In the genomic region with DNA sequence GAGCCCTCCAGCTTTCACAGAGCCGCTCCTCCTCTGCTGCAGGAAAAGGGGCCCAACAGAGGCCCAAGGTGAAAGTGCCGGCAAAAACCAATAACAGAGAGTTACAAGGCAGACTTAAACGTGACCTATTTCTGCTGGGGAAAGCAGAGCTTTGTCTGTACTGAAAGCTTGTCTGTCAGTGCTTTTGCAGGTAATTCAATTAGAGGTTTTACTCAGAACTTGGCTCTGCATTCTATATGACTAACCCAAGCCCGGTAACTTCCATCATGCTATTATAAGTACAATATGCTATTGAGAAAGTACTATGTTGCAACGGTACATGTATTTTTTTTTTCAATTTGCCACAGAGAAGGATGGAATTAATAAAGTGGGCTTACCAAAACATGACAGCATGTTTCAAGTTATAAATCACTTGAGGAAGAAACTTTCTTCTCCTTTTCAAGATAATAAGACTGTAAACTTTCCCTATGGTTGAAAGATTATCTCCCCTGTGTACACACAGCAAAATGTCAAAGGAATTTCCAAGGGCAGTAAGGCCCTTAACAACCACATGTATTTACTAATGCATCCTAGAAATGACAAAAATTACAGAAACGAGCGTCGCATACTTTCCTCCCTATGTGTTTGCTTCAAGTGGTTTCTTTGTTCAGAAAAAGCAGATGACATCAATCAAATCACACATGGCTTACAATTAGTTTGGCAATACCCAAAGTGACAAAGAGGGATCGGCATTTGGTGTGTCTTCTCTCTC, we compare ENCODE assay signal across 8 cellular contexts.
DNase-seq lines count a peak whose midpoint lies in the region; ATAC-seq and TF ChIP-seq lines count a peak whose summit lies in the region.

No MANE protein-coding gene starts in this region.

- WGBS in body of pancreas, 2 donors: 47 to 51% methylated on average over 9 of the region's 9 CpGs

- no peak for TF ChIP-seq POLR2A in body of pancreas (IDR thresholded peaks at IDR 0.05)

- DNase-seq in COLO829 (ENCODE audit: low spot score) (peak; percentile 10), GM20000 (ENCODE audit: low spot score) (peak; percentile 20), kidney tubule cell (ENCODE audit: low spot score) (peak; percentile 82), NCI-H2171 (lab: John Stamatoyannopoulos, UW) (no peak), body of pancreas (no peak)
- no peak for DNase-seq in stimulated activated CD4-positive, alpha-beta T cell treated with anti-CD3 and anti-CD28 coated beads, Interleukin-4, amount 100 ng/mL, for 4 hours

- H3K36me3 ChIP-seq in body of pancreas (replicated peaks in 1 of 2; ENCODE audit: insufficient read depth in 1 of 2, low read depth in 2 of 2): no peaks in the 10 kb centered on the region

- H3K9me3 ChIP-seq in body of pancreas: no peaks in the 10 kb centered on the region

- TF ChIP-seq CTCF in GM20000 (IDR thresholded peaks at IDR 0.05; ENCODE audit: extremely low read depth, missing control alignments) (no peak), WI38 (IDR thresholded peaks at IDR 0.05; ENCODE audit: low read depth, low read length) (no peak), body of pancreas (IDR thresholded peaks at IDR 0.05) (no peak)

- intact Hi-C loops in body of pancreas (cut with DNase I): no loop called here

- H3K27me3 ChIP-seq in body of pancreas: no peaks in the 10 kb centered on the region

- H3K4me3 ChIP-seq in WI38 (ENCODE audit: low read depth, low read length): peak overlapping the region; percentile 19; the same call in 1 of the 2 replicates
- no peak overlapping the region for H3K4me3 ChIP-seq in body of pancreas

- peaks cover 16% of the 10 kb centered on the region for H3K4me1 ChIP-seq in body of pancreas

- peak; percentile 52 for ATAC-seq in HG03565 (IDR thresholded peaks at IDR 0.05; ENCODE audit: unreplicated experiment)
- ATAC-seq in body of pancreas: no peak

- no peak overlapping the region for H3K27ac ChIP-seq in body of pancreas

Comparison
In these comparisons a context has a peak if more than half of its experiments do, and no peak if none do; other contexts are left out.
1. DNase-seq: peak in COLO829 (single experiment), GM20000 (single experiment) and kidney tubule cell (single experiment); none in NCI-H2171 (single experiment), stimulated activated CD4-positive, alpha-beta T cell treated with anti-CD3 and anti-CD28 coated beads, Interleukin-4, amount 100 ng/mL, for 4 hours (0 of 2) and body of pancreas (0 of 4).